11 cellular contexts compared by ENCODE assay signal in the genomic region with DNA sequence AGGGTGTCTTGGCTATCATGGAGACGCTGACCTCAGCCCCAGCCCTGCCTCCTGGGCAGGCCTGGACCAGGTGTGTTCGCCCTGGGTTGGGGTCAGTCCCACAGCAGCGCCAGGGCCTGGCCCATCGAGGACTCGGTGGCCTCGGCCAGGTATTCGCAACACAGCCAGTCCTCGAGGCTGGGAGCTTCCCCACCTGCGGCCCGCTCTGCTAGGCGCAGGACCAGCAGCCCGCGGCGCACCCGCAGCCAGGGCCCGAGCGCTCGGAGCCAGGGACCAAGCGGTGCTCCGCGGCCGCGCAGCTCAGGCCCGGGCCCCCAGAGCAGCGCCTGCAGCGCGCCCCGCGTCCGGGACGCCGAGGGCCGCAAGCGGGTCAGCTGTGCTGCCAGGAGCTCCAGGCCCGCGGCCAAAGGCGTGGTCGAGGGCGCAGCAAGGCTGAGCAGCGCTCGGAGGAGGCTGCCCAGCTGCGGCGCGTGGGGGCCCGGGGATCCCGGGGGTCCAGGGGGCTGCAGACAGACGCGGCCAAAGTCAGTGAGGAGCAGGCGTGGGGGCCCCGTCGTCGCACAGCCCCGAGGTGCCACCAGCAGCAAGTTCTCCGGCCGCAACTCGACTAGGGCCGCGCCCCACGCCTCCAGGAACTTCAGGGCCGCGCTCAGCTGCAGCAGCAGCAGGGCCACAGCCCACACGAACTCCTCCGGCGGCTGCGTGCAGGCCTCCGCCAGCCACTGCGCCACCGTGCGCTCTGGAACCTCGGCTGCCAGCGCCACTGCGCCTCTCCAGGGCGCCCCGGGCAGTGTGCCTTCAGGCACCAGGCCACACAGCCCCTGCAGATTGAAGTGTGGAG. TPM values are rescaled to one million over a fixed set of nuclear protein-coding genes. Genes with fewer than 3 reads are reported as not detected.
A peak's percentile ranks its signal among the peaks of the same experiment; 100 is the strongest.
DNase-seq lines count a peak whose midpoint lies in the region; ATAC-seq and TF ChIP-seq lines count a peak whose summit lies in the region.
"Had no signal": no experiment of that assay in that cellular context is flagged by ENCODE, and none has a peak within 500 bp of the region (broad histone marks: within the 10 kb centered on the region; RNA-seq: fewer than 3 reads in every experiment).

No MANE protein-coding gene starts in this region.

- ATAC-seq in omental fat pad (ENCODE audit: low FRiP score) (peak; percentile 19), GM21381 (IDR thresholded peaks at IDR 0.05; ENCODE audit: unreplicated experiment) (no peak), HG03108 (IDR thresholded peaks at IDR 0.05; ENCODE audit: unreplicated experiment) (no peak)

- H3K27ac Mint-ChIP-seq in Caco-2 (ENCODE audit: unreplicated experiment), result peak overlapping the region; percentile 85

- H3K36me3 ChIP-seq in Caco-2 (ENCODE audit: control insufficient read depth, insufficient read depth, low read length) (peaks cover 5% of the 10 kb centered on the region), colonic mucosa (no peaks in the 10 kb centered on the region)

- H3K4me3 Mint-ChIP-seq in Caco-2 (ENCODE audit: unreplicated experiment), result no peak overlapping the region

- CTCF ChIA-PET in Caco-2 (lab: Charles Lee), result no interaction called here

- H3K4me1 Mint-ChIP-seq in Caco-2 (ENCODE audit: low read depth, unreplicated experiment), result no peaks in the 10 kb centered on the region

- H3K27me3 Mint-ChIP-seq in Caco-2 (ENCODE audit: insufficient read depth, unreplicated experiment), result no peaks in the 10 kb centered on the region

- no peaks in the 10 kb centered on the region for H3K9me3 ChIP-seq in Caco-2
- no peaks in the 10 kb centered on the region for H3K9me3 ChIP-seq in colonic mucosa
- H3K9me3 ChIP-seq: MG63 had no signal

- H3K9me3 Mint-ChIP-seq in Caco-2 (ENCODE audit: unreplicated experiment), result no peaks in the 10 kb centered on the region

- BruUV-seq in Caco-2 (replicated peaks; lab: Mats Ljungman, UMichigan), result no TSS peak

- no peak overlapping the region for H3K4me3 ChIP-seq in Caco-2 (ENCODE audit: low read depth, low read length)
- no peak overlapping the region for H3K4me3 ChIP-seq in colonic mucosa
- H3K4me3 ChIP-seq: MG63 had no signal

- H3K27me3 ChIP-seq in Caco-2 (replicated peaks; ENCODE audit: control insufficient read depth, insufficient read depth, low read length), result no peaks in the 10 kb centered on the region
- no peaks in the 10 kb centered on the region for H3K27me3 ChIP-seq in colonic mucosa
- H3K27me3 ChIP-seq: MG63 had no signal

- intact Hi-C loops in Caco-2 (cut with micrococcal nuclease; ENCODE audit: unreplicated experiment) (loop anchor here (5.0 kb wide), 1 partner anchor 111 kb away; no protein-coding TSS in a partner anchor), colonic mucosa (cut with DNase I) (loop anchor here (2.0 to 5.0 kb wide), 2 partner anchors 41 to 115 kb away; no protein-coding TSS in a partner anchor)

- H3K27ac ChIP-seq in colonic mucosa, result peak overlapping the region; percentile 50
- H3K27ac ChIP-seq: parathyroid adenoma had no signal

- no peak for TF ChIP-seq CTCF in Caco-2 (IDR thresholded peaks at IDR 0.05; ENCODE audit: insufficient read depth in 1 of 2, low read depth in 1 of 2, low read length in 1 of 2, severe bottlenecking in 1 of 2, unreplicated experiment in 1 of 2)
- TF ChIP-seq CTCF in colonic mucosa (IDR thresholded peaks at IDR 0.05), result no peak
- TF ChIP-seq CTCF in omental fat pad (IDR thresholded peaks at IDR 0.05), result no peak

- DNase-seq in Caco-2 (no peak), colonic mucosa (peak; percentile 53), omental fat pad (ENCODE audit: low spot score) (no peak)
- no peak for DNase-seq in stimulated activated CD4-positive, alpha-beta T cell treated with anti-CD3 and anti-CD28 coated beads, Interleukin-4, amount 100 ng/mL, for 24 hours
- DNase-seq: NCI-H2227 treated with DMSO at 0.1 percent for 48 hours had no signal

- POLR2A ChIA-PET in Caco-2 (lab: Charles Lee), result no interaction called here

- H3K4me1 ChIP-seq in Caco-2, result peaks cover 14% of the 10 kb centered on the region
- H3K4me1 ChIP-seq in colonic mucosa, result peaks cover 40% of the 10 kb centered on the region

- H3K9ac ChIP-seq in colonic mucosa (ENCODE audit: low read depth in 2 of 2, low read length in 2 of 2), result peak overlapping the region; percentile 35 to 68
- H3K9ac ChIP-seq: parathyroid adenoma had no signal

- H3K36me3 Mint-ChIP-seq in Caco-2 (ENCODE audit: insufficient read depth, unreplicated experiment), result peaks cover 79% of the 10 kb centered on the region

RNA-seq across cellular contexts. Expression of a gene that starts 6.2 kb away (rescaled TPM):
- total RNA-seq in Caco-2 (2022), result not detected in 2 replicates
- total RNA-seq in colonic mucosa, result under 1 TPM; 0.29 to 0.72 TPM
- total RNA-seq in omental fat pad, result 1 to 10 TPM in 3 of 4 donors, under 1 TPM in 1; 0.09 to 9.1 (median 1.3) TPM
- total RNA-seq: Daoy had no signal

RNA-seq across cellular contexts. Expression of a gene that starts 19.6 kb away (rescaled TPM):
- total RNA-seq in Caco-2 (2022) (not detected in 2 replicates), colonic mucosa (1 to 10 TPM in 1 of 2 donors, under 1 TPM in 1; 0.64 to 1.3 TPM), omental fat pad (not detected)
- total RNA-seq: lung microvascular endothelial cell had no signal

RNA-seq across cellular contexts. Expression of a gene that starts 26.7 kb away (rescaled TPM):
- total RNA-seq in Caco-2 (2022), result 19.3 and 19.4 TPM in 2 replicates
- 1 to 10 TPM in 1 of 2 donors, under 1 TPM in 1; 0.90 to 5.1 TPM for total RNA-seq in colonic mucosa
- 1 to 10 TPM in 1 of 4 donors, under 1 TPM in 2, not detected in 1; 0.25 to 1.1 (median 0.72) TPM for total RNA-seq in omental fat pad

RNA-seq across cellular contexts. Expression of a gene that starts 32.1 kb away (rescaled TPM):
- 1.3 and 1.4 TPM in 2 replicates for total RNA-seq in Caco-2 (2022)
- total RNA-seq in colonic mucosa, result under 1 TPM in 1 of 2 donors, not detected in 1; 0.58 TPM
- under 1 TPM in 1 of 4 donors, not detected in 3; 0.19 TPM for total RNA-seq in omental fat pad
- total RNA-seq: lung microvascular endothelial cell had no signal

RNA-seq across cellular contexts. Expression of a gene that starts 39.2 kb away (rescaled TPM):
- total RNA-seq in Caco-2 (2022) (129 and 135 TPM in 2 replicates), colonic mucosa (10 to 100 TPM; 60.9 to 99.8 TPM), omental fat pad (10 to 100 TPM; 13.2 to 31.1 (median 24.5) TPM)
